In genomic region chr11:3049430-3050243, GRCh38 we compare ENCODE assay signal across 8 cellular contexts. TPM values are rescaled to one million over a fixed set of nuclear protein-coding genes. Genes with fewer than 3 reads are reported as not detected.
DNase-seq lines count a peak whose midpoint lies in the region; ATAC-seq and TF ChIP-seq lines count a peak whose summit lies in the region.

No MANE protein-coding gene starts in this region.

- H3K79me1 ChIP-seq in neuronal stem cell (ENCODE audit: low read depth, low read length), result peaks cover 28% of the 10 kb centered on the region

- peak overlapping the region; percentile 72 for H3K9ac ChIP-seq in neuronal stem cell (ENCODE audit: low read depth, low read length, poor library complexity)

- WGBS in esophagus, 2 donors, result 30 to 33% methylated on average over 18 of the region's 18 CpGs
- no CpG with 5 or more reads among the region's 18 CpGs for WGBS in neuronal stem cell (ENCODE audit: extremely low coverage in 2 of 2, insufficient read length in 2 of 2, insufficient replicate concordance in 1 of 2), 2 donors
- WGBS in suprapubic skin, result 25% methylated on average over 8 of the region's 18 CpGs

- no peak overlapping the region for H4K8ac ChIP-seq in neuronal stem cell (ENCODE audit: low read depth, low read length)

- H2BK15ac ChIP-seq in neuronal stem cell (ENCODE audit: low read length), result no peak overlapping the region

- TF ChIP-seq CTCF in suprapubic skin (IDR thresholded peaks at IDR 0.05), result peak in 1 of 2 donors; percentile 37

- H3K4ac ChIP-seq in neuronal stem cell (ENCODE audit: low read length), result peak overlapping the region; percentile 69

- H2BK5ac ChIP-seq in neuronal stem cell (ENCODE audit: low read length), result no peak overlapping the region

- TF ChIP-seq EP300 in suprapubic skin (IDR thresholded peaks at IDR 0.05), result no peak

- peaks cover 0 to 19% of the 10 kb centered on the region in 2 donors for H3K36me3 ChIP-seq in esophagus (ENCODE audit: control insufficient read depth in 2 of 2, insufficient read depth in 2 of 2, low read length in 1 of 2)
- peaks cover 19 to 68% of the 10 kb centered on the region in 2 donors for H3K36me3 ChIP-seq in neuronal stem cell (replicated peaks in 1 of 2; ENCODE audit: control insufficient read depth in 2 of 2, insufficient read depth in 2 of 2, low read length in 2 of 2)
- H3K36me3 ChIP-seq in suprapubic skin, result peaks cover 24% of the 10 kb centered on the region

- H2AK5ac ChIP-seq in neuronal stem cell (ENCODE audit: low read depth, low read length), result peak overlapping the region; percentile 42

- no peak overlapping the region for H3K18ac ChIP-seq in neuronal stem cell (ENCODE audit: low read length)

- H2BK120ac ChIP-seq in neuronal stem cell (ENCODE audit: low read depth, low read length), result no peak overlapping the region

- H3K4me2 ChIP-seq in neuronal stem cell (ENCODE audit: insufficient read depth, low read length, poor library complexity, severe bottlenecking), result no peak overlapping the region

- no peak overlapping the region for H4K91ac ChIP-seq in neuronal stem cell (ENCODE audit: low read depth, low read length, poor library complexity)

- H3K27ac ChIP-seq in esophagus (ENCODE audit: low read depth in 2 of 2, low read length in 1 of 2) (peak overlapping the region; percentile 42 to 68), neuronal stem cell (replicated peaks; ENCODE audit: low read length) (no peak overlapping the region), suprapubic skin (peak overlapping the region; percentile 67)

- H2AFZ ChIP-seq in neuronal stem cell (ENCODE audit: low read length), result no peak overlapping the region

- peak overlapping the region; percentile 50 for H2BK12ac ChIP-seq in neuronal stem cell (ENCODE audit: low read length)

- H3K9me3 ChIP-seq in esophagus (ENCODE audit: control insufficient read depth in 2 of 2, insufficient read depth in 1 of 2, low read depth in 1 of 2, low read length in 1 of 2) (no peaks in the 10 kb centered on the region), neuronal stem cell (replicated peaks in 1 of 2; ENCODE audit: control insufficient read depth in 2 of 2, insufficient read depth in 1 of 2, low read depth in 1 of 2, low read length in 2 of 2) (no peaks in the 10 kb centered on the region), suprapubic skin (no peaks in the 10 kb centered on the region)

- no peak overlapping the region for H3K23ac ChIP-seq in neuronal stem cell (ENCODE audit: low read depth, low read length, poor library complexity)

- H3K14ac ChIP-seq in neuronal stem cell (ENCODE audit: low read length), result no peak overlapping the region

- no peak for TF ChIP-seq POLR2A in suprapubic skin (IDR thresholded peaks at IDR 0.05)

- no peak overlapping the region for H3K4me3 ChIP-seq in esophagus (ENCODE audit: low read depth in 1 of 2, low read length in 2 of 2)
- peak overlapping the region in 1 of 2 donors; percentile 38 for H3K4me3 ChIP-seq in neuronal stem cell (ENCODE audit: low read length in 2 of 2)
- H3K4me3 ChIP-seq in suprapubic skin, result peak overlapping the region; percentile 11

- H3K4me1 ChIP-seq in esophagus (ENCODE audit: control insufficient read depth in 2 of 2, insufficient read depth in 2 of 2, low read length in 1 of 2) (peaks cover 8 to 10% of the 10 kb centered on the region in 2 donors), neuronal stem cell (ENCODE audit: control insufficient read depth in 2 of 2, insufficient read depth in 1 of 2, low read depth in 1 of 2, low read length in 2 of 2) (peaks cover 7 to 12% of the 10 kb centered on the region in 2 donors), suprapubic skin (peaks cover 35% of the 10 kb centered on the region)

- peak; percentile 89 for DNase-seq in stimulated activated naive CD4-positive, alpha-beta T cell treated with Interleukin-2 at 50 U/mL for 16 hours (lab: John Stamatoyannopoulos, UW)
- no peak for DNase-seq in stimulated activated naive CD4-positive, alpha-beta T cell (lab: John Stamatoyannopoulos, UW)
- DNase-seq in NCI-H446 treated with DMSO at 0.1 percent for 48 hours (lab: John Stamatoyannopoulos, UW) (peak; percentile 62), neuronal stem cell (ENCODE audit: low spot score) (no peak), suprapubic skin (ENCODE audit: low spot score in 2 of 2) (peak; percentile 91 to 94)
- DNase-seq in activated CD8-positive, alpha-beta memory T cell treated with anti-CD3 and anti-CD28 coated beads for 4 hours (ENCODE audit: low read depth in 2 of 2), result peak; percentile 41 to 49

- no peaks in the 10 kb centered on the region for H3K27me3 ChIP-seq in esophagus (ENCODE audit: control insufficient read depth in 1 of 2, insufficient read depth in 2 of 2, low read length in 2 of 2)
- H3K27me3 ChIP-seq in neuronal stem cell (ENCODE audit: control insufficient read depth in 3 of 3, insufficient read depth in 3 of 3, low read depth in 1 of 3, low read length in 3 of 3), result no peaks in the 10 kb centered on the region
- no peaks in the 10 kb centered on the region for H3K27me3 ChIP-seq in suprapubic skin

- peak; percentile 92 for ATAC-seq in HG02938 (IDR thresholded peaks at IDR 0.05; ENCODE audit: unreplicated experiment)

RNA-seq across cellular contexts. Expression of gene CARS1, which starts 7.6 kb away (rescaled TPM):
- 10 to 100 TPM; 22.8 to 29.0 TPM for polyA plus RNA-seq in esophagus
- polyA plus RNA-seq in neuronal stem cell (2013, experiment 1 of 2), result 21.3 TPM
- 20.1 TPM for polyA plus RNA-seq in neuronal stem cell (2013, experiment 2 of 2)
- 10 to 100 TPM; 38.1 to 66.5 (median 40.9) TPM for total RNA-seq in suprapubic skin

RNA-seq across cellular contexts. Expression of gene NAP1L4, which starts 57.5 kb away (rescaled TPM):
- polyA plus RNA-seq in esophagus, result 10 to 100 TPM; 66.0 to 68.6 TPM
- polyA plus RNA-seq in neuronal stem cell (2013, experiment 1 of 2), result 113 TPM
- 107 TPM for polyA plus RNA-seq in neuronal stem cell (2013, experiment 2 of 2)
- total RNA-seq in suprapubic skin, result 100 to 1,000 TPM in 2 of 4 donors, 10 to 100 TPM in 2; 70.7 to 150 (median 97.5) TPM

Comparison
In these comparisons a context has a peak if more than half of its experiments do, and no peak if none do; other contexts are left out.
1. DNase-seq: peak in stimulated activated naive CD4-positive, alpha-beta T cell treated with Interleukin-2 at 50 U/mL for 16 hours (single experiment), NCI-H446 treated with DMSO at 0.1 percent for 48 hours (single experiment), activated CD8-positive, alpha-beta memory T cell treated with anti-CD3 and anti-CD28 coated beads for 4 hours (2 of 2) and suprapubic skin (2 of 2); none in stimulated activated naive CD4-positive, alpha-beta T cell (0 of 6) and neuronal stem cell (single experiment).